23 cellular contexts compared by ENCODE assay signal in the genomic region with DNA sequence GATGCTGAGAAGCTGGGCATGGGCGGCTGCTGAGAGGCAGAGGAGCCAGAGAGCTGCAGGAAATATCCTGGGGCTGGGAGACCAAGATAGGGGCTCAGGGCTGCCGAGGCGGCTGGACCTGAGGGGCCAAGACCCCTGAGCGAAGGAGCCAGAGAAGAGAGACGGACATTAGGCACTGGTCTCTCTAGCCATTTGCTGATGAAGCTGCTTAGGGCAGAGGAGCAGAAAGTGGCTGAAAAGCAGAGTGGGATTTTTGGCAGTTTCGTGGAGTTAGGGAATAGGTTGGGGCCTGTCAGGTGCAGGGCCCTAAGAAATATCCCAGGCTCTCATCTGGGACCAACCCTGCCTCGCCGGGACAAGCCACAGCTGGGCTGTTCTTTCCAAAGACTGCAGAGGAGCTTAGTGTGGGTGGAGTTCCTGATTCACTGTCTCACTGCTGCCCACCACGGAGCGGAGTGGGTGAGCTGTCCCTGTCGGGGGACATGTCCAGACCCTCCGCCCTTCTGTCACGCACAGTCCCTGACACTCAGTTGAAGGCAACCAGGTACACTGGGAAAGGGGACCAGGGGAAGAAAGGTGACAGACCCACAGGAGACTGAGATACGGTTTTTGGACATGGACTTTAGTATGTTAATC. TPM values are rescaled to one million over a fixed set of nuclear protein-coding genes. Genes with fewer than 3 reads are reported as not detected.
DNase-seq lines count a peak whose midpoint lies in the region; ATAC-seq and TF ChIP-seq lines count a peak whose summit lies in the region.
"Had no signal": no experiment of that assay in that cellular context is flagged by ENCODE, and none has a peak within 500 bp of the region (broad histone marks: within the 10 kb centered on the region; RNA-seq: fewer than 3 reads in every experiment).

No MANE protein-coding gene starts in this region.

- peaks cover 6% of the 10 kb centered on the region for H3F3A ChIP-seq in smooth muscle cell (ENCODE audit: low read depth)

- peak overlapping the region; percentile 58 for H3K4me2 ChIP-seq in smooth muscle cell

- no peak for ATAC-seq in T-helper 17 cell
- ATAC-seq in HG03571 (IDR thresholded peaks at IDR 0.05; ENCODE audit: unreplicated experiment), result no peak
- ATAC-seq in GM18867 (IDR thresholded peaks at IDR 0.05; ENCODE audit: unreplicated experiment), result no peak
- ATAC-seq: activated CD8-positive, alpha-beta T cell treated with anti-CD3 and anti-CD28 coated beads, Interleukin-2, amount 10 ng/mL, durations not matched to agents 7 days and 5 days; CD8-positive, alpha-beta T cell had no signal

- H3K4me1 Mint-ChIP-seq in T-helper 17 cell (peaks cover 13% of the 10 kb centered on the region), glutamatergic neuron (ENCODE audit: low read depth, unreplicated experiment) (peaks cover 19% of the 10 kb centered on the region)

- H3K27me3 ChIP-seq in smooth muscle cell (ENCODE audit: low read depth), result no peaks in the 10 kb centered on the region
- H3K27me3 ChIP-seq: ascending aorta, esophagus muscularis mucosa, heart right ventricle, upper lobe of left lung had no signal

- H3K9me3 ChIP-seq in T-helper 17 cell (ENCODE audit: control insufficient read depth, low read length, poor library complexity, severe bottlenecking) (no peaks in the 10 kb centered on the region), smooth muscle cell (replicated peaks; ENCODE audit: low read depth) (no peaks in the 10 kb centered on the region)
- H3K9me3 ChIP-seq: ascending aorta, esophagus muscularis mucosa, heart right ventricle, mucosa of descending colon, upper lobe of left lung had no signal

- no peaks in the 10 kb centered on the region for H3K36me3 ChIP-seq in smooth muscle cell (ENCODE audit: low read depth)

- no peak overlapping the region for H3K4me3 Mint-ChIP-seq in T-helper 17 cell
- no peak overlapping the region for H3K4me3 Mint-ChIP-seq in glutamatergic neuron (ENCODE audit: unreplicated experiment)
- H3K4me3 Mint-ChIP-seq: activated CD8-positive, alpha-beta T cell treated with anti-CD3 and anti-CD28 coated beads, Interleukin-2, amount 10 ng/mL, durations not matched to agents 7 days and 5 days; CD8-positive, alpha-beta T cell; dendritic cell treated with granulocyte-macrophage colony-stimulating factor and Interleukin-4, amounts not matched to agents 40 ng/mL and 50 ng/mL, for 4 days had no signal

- H3K27me3 Mint-ChIP-seq in T-helper 17 cell (no peaks in the 10 kb centered on the region), glutamatergic neuron (ENCODE audit: unreplicated experiment) (peaks cover 4% of the 10 kb centered on the region)
- H3K27me3 Mint-ChIP-seq: dendritic cell treated with granulocyte-macrophage colony-stimulating factor and Interleukin-4, amounts not matched to agents 40 ng/mL and 50 ng/mL, for 4 days had no signal

- no peak overlapping the region for H2AFZ ChIP-seq in smooth muscle cell (ENCODE audit: low read depth)

- peak overlapping the region; percentile 29 for H3K27ac Mint-ChIP-seq in T-helper 17 cell
- H3K27ac Mint-ChIP-seq in glutamatergic neuron (ENCODE audit: unreplicated experiment), result peak overlapping the region; percentile 62
- H3K27ac Mint-ChIP-seq: activated CD8-positive, alpha-beta T cell treated with anti-CD3 and anti-CD28 coated beads, Interleukin-2, amount 10 ng/mL, durations not matched to agents 7 days and 5 days; CD8-positive, alpha-beta T cell; dendritic cell treated with granulocyte-macrophage colony-stimulating factor and Interleukin-4, amounts not matched to agents 40 ng/mL and 50 ng/mL, for 4 days had no signal

- peaks cover 14% of the 10 kb centered on the region for H3K4me1 ChIP-seq in smooth muscle cell (ENCODE audit: low read depth)
- H3K4me1 ChIP-seq: ascending aorta, esophagus muscularis mucosa, upper lobe of left lung had no signal

- no peak overlapping the region for H3K4me3 ChIP-seq in smooth muscle cell
- H3K4me3 ChIP-seq: ascending aorta, esophagus muscularis mucosa, heart right ventricle, mucosa of descending colon, SK-N-MC, upper lobe of left lung had no signal

- peak overlapping the region; percentile 13 for H3K9ac ChIP-seq in smooth muscle cell (ENCODE audit: low read depth)

- 65% methylated on average over 14 of the region's 14 CpGs for WGBS in smooth muscle cell (ENCODE audit: low lambda C conversion rate)

- TF ChIP-seq CTCF in glutamatergic neuron (IDR thresholded peaks at IDR 0.05; ENCODE audit: partially characterized antibody, unreplicated experiment), result no peak
- TF ChIP-seq CTCF in smooth muscle cell (IDR thresholded peaks at IDR 0.05; ENCODE audit: borderline replicate concordance, insufficient read depth, poor library complexity, severe bottlenecking), result no peak

- peaks cover 25% of the 10 kb centered on the region for H4K20me1 ChIP-seq in smooth muscle cell (ENCODE audit: low read depth)

- peak overlapping the region; percentile 42 for H3K27ac ChIP-seq in smooth muscle cell (ENCODE audit: low read depth)
- no peak overlapping the region for H3K27ac ChIP-seq in substantia nigra (ENCODE audit: low read depth, low read length, poor library complexity, severe bottlenecking)
- H3K27ac ChIP-seq: ascending aorta, esophagus muscularis mucosa, heart right ventricle, SK-N-MC, upper lobe of left lung had no signal

- H3K36me3 Mint-ChIP-seq in T-helper 17 cell (ENCODE audit: low read depth) (peaks cover 3% of the 10 kb centered on the region), glutamatergic neuron (ENCODE audit: unreplicated experiment) (no peaks in the 10 kb centered on the region)

- peak; percentile 37 for DNase-seq in activated CD8-positive, alpha-beta memory T cell treated with anti-CD3 and anti-CD28 coated beads for 24 hours
- DNase-seq in activated CD8-positive, alpha-beta memory T cell treated with anti-CD3 and anti-CD28 coated beads, Interleukin-2, amount 50 U/mL, for 4 hours, result no peak
- no peak for DNase-seq in T-helper 17 cell
- DNase-seq in glutamatergic neuron, result no peak
- DNase-seq in smooth muscle cell (lab: John Stamatoyannopoulos, UW; ENCODE audit: unreplicated experiment), result no peak
- DNase-seq in substantia nigra (lab: John Stamatoyannopoulos, UW), result no peak
- DNase-seq: activated CD8-positive, alpha-beta T cell treated with anti-CD3 and anti-CD28 coated beads, Interleukin-2, amount 10 ng/mL, durations not matched to agents 7 days and 5 days; activated naive CD4-positive, alpha-beta T cell; CD8-positive, alpha-beta T cell; heart right ventricle; KG1; kidney; NCI-H1436 treated with DMSO at 0.1 percent for 48 hours; NCI-H446 treated with DMSO at 0.1 percent for 48 hours; occipital lobe had no signal

- H3K9me3 Mint-ChIP-seq in glutamatergic neuron (ENCODE audit: unreplicated experiment), result peaks cover 5% of the 10 kb centered on the region
- H3K9me3 Mint-ChIP-seq: CD8-positive, alpha-beta T cell; dendritic cell treated with granulocyte-macrophage colony-stimulating factor and Interleukin-4, amounts not matched to agents 40 ng/mL and 50 ng/mL, for 4 days had no signal

- no peaks in the 10 kb centered on the region for H3K79me2 ChIP-seq in smooth muscle cell (ENCODE audit: low read depth)

RNA-seq across cellular contexts. Expression of gene DNASE1, which starts 11.3 kb away (rescaled TPM):
- total RNA-seq in T-helper 17 cell (10 to 100 TPM; 19.6 to 21.5 TPM), glutamatergic neuron (ENCODE audit: unreplicated experiment) (34.3 TPM), smooth muscle cell (21.9 and 37.8 TPM in 2 replicates)
- polyA plus RNA-seq in smooth muscle cell, result 8.1 and 11.9 TPM in 2 replicates

RNA-seq across cellular contexts. Expression of gene SLX4, which starts 31.8 kb away (rescaled TPM):
- total RNA-seq in T-helper 17 cell (1 to 10 TPM; 5.6 TPM), glutamatergic neuron (ENCODE audit: unreplicated experiment) (14.1 TPM), smooth muscle cell (2.6 and 3.6 TPM in 2 replicates)
- polyA plus RNA-seq in smooth muscle cell, result 3.1 and 3.5 TPM in 2 replicates
